ENCODE assay signal across 8 cellular contexts in genomic region chr19:6412111-6412999, GRCh38. TPM values are rescaled to one million over a fixed set of nuclear protein-coding genes. Genes with fewer than 3 reads are reported as not detected.
A peak's percentile ranks its signal among the peaks of the same experiment; 100 is the strongest.
DNase-seq lines count a peak whose midpoint lies in the region; ATAC-seq and TF ChIP-seq lines count a peak whose summit lies in the region.

No MANE protein-coding gene starts in this region.

- peaks cover 23% of the 10 kb centered on the region for H3K36me3 Mint-ChIP-seq in activated CD4-positive, alpha-beta memory T cell treated with anti-CD3 and anti-CD28 coated beads, Interleukin-2, amount 10 ng/mL, durations not matched to agents 7 days and 5 days (ENCODE audit: low read depth)

- no peak overlapping the region for H2AFZ ChIP-seq in DND-41 (ENCODE audit: low read depth, low read length)

- H3K27me3 Mint-ChIP-seq in activated CD4-positive, alpha-beta memory T cell treated with anti-CD3 and anti-CD28 coated beads, Interleukin-2, amount 10 ng/mL, durations not matched to agents 7 days and 5 days: no peaks in the 10 kb centered on the region

- peak; percentile 61 for ATAC-seq in DND-41 (ENCODE audit: insufficient read depth, low read depth)

- no peaks in the 10 kb centered on the region for H3K9me3 Mint-ChIP-seq in activated CD4-positive, alpha-beta memory T cell treated with anti-CD3 and anti-CD28 coated beads, Interleukin-2, amount 10 ng/mL, durations not matched to agents 7 days and 5 days

- POLR2A ChIA-PET in activated CD4-positive, alpha-beta memory T cell treated with anti-CD3 and anti-CD28 coated beads, Interleukin-2, amount 10 ng/mL, durations not matched to agents 7 days and 5 days (lab: Charles Lee): interaction anchor here (1.2 kb wide), 1 partner anchor 12 kb away, joined by 3 read pairs; the partner anchor contains the start of gene KHSRP

- H3K36me3 ChIP-seq in DND-41 (ENCODE audit: insufficient read depth, low read length) (peaks cover 40% of the 10 kb centered on the region), HUES64 (ENCODE audit: insufficient read depth, low read length) (peaks cover 38% of the 10 kb centered on the region)

- DNase-seq in DND-41 (peak; percentile 55), fibroblast of pulmonary artery (ENCODE audit: low read depth) (peak; percentile 21), retinal pigment epithelial cell (ENCODE audit: low read depth) (no peak), NCI-H187 treated with DMSO at 0.1 percent for 48 hours (lab: John Stamatoyannopoulos, UW) (no peak), SW 1271 (lab: John Stamatoyannopoulos, UW) (no peak), midbrain (lab: John Stamatoyannopoulos, UW) (no peak)
- DNase-seq in activated CD4-positive, alpha-beta memory T cell treated with anti-CD3 and anti-CD28 coated beads, Interleukin-2, amount 10 ng/mL, durations not matched to agents 7 days and 5 days: peak; percentile 43

- H3K4me3 ChIP-seq in DND-41 (ENCODE audit: low read depth in 1 of 2, low read length in 2 of 2): no peak overlapping the region
- no peak overlapping the region for H3K4me3 ChIP-seq in HUES64 (ENCODE audit: low read length)
- no peak overlapping the region for H3K4me3 ChIP-seq in fibroblast of pulmonary artery (replicated peaks; ENCODE audit: low read depth, low read length)
- H3K4me3 ChIP-seq in retinal pigment epithelial cell (ENCODE audit: low read length): no peak overlapping the region

- H3K9ac ChIP-seq in DND-41 (ENCODE audit: low read depth, low read length) (no peak overlapping the region), HUES64 (ENCODE audit: low read depth, low read length) (no peak overlapping the region)

- CTCF ChIA-PET in activated CD4-positive, alpha-beta memory T cell treated with anti-CD3 and anti-CD28 coated beads, Interleukin-2, amount 10 ng/mL, durations not matched to agents 7 days and 5 days (lab: Charles Lee): interaction anchor here (0.6 kb wide), 2 partner anchors 306 to 385 kb away, joined by 3 to 4 read pairs; no protein-coding TSS in a partner anchor

- no peak overlapping the region for H3K27ac Mint-ChIP-seq in activated CD4-positive, alpha-beta memory T cell treated with anti-CD3 and anti-CD28 coated beads, Interleukin-2, amount 10 ng/mL, durations not matched to agents 7 days and 5 days

- H3K27me3 ChIP-seq in DND-41 (ENCODE audit: insufficient read depth, low read length, poor library complexity): no peaks in the 10 kb centered on the region
- no peaks in the 10 kb centered on the region for H3K27me3 ChIP-seq in HUES64 (ENCODE audit: insufficient read depth, low read length)

- H3K4me3 Mint-ChIP-seq in activated CD4-positive, alpha-beta memory T cell treated with anti-CD3 and anti-CD28 coated beads, Interleukin-2, amount 10 ng/mL, durations not matched to agents 7 days and 5 days: no peak overlapping the region

- H3K27ac ChIP-seq in DND-41 (ENCODE audit: low read length) (no peak overlapping the region), HUES64 (ENCODE audit: low read depth, low read length) (peak overlapping the region; percentile 63; the same call in 1 of the 2 replicates)

- H3K9me3 ChIP-seq in DND-41 (ENCODE audit: insufficient read depth, low read length, severe bottlenecking): no peaks in the 10 kb centered on the region
- H3K9me3 ChIP-seq in HUES64 (ENCODE audit: insufficient read depth, low read depth, low read length): no peaks in the 10 kb centered on the region

- peaks cover 45% of the 10 kb centered on the region for H4K20me1 ChIP-seq in DND-41 (ENCODE audit: insufficient read depth, low read length)

- no peaks in the 10 kb centered on the region for H3K4me1 Mint-ChIP-seq in activated CD4-positive, alpha-beta memory T cell treated with anti-CD3 and anti-CD28 coated beads, Interleukin-2, amount 10 ng/mL, durations not matched to agents 7 days and 5 days

- H3K4me1 ChIP-seq in DND-41 (ENCODE audit: insufficient read depth, low read length) (no peaks in the 10 kb centered on the region), HUES64 (ENCODE audit: insufficient read depth, low read length) (no peaks in the 10 kb centered on the region)

- 82% methylated on average over 25 of the region's 25 CpGs for WGBS in HUES64

- no peak overlapping the region for H3K4me2 ChIP-seq in DND-41 (ENCODE audit: insufficient read depth, low read length)

- H3K79me2 ChIP-seq in DND-41 (ENCODE audit: insufficient read depth, low read length): peaks cover 2% of the 10 kb centered on the region; the same call in 1 of the 2 replicates

- TF ChIP-seq CTCF in DND-41 (IDR thresholded peaks at IDR 0.05; ENCODE audit: borderline replicate concordance, extremely low read depth, low read length, poor library complexity, severe bottlenecking) (peak; percentile 75), fibroblast of pulmonary artery (IDR thresholded peaks at IDR 0.05; ENCODE audit: low read length, missing control alignments) (peak; percentile 57), retinal pigment epithelial cell (conservative IDR thresholded peaks at IDR 0.05; ENCODE audit: low read depth, low read length) (peak; percentile 85)

RNA-seq across cellular contexts. Expression of gene KHSRP, which starts 12.3 kb away (rescaled TPM):
- 408 TPM for polyA plus RNA-seq in HUES64 (2013, experiment 1 of 2)
- 409 TPM for polyA plus RNA-seq in HUES64 (2013, experiment 2 of 2)
- total RNA-seq in activated CD4-positive, alpha-beta memory T cell treated with anti-CD3 and anti-CD28 coated beads, Interleukin-2, amount 10 ng/mL, durations not matched to agents 7 days and 5 days: 100 to 1,000 TPM; 246 to 250 TPM

RNA-seq across cellular contexts. Expression of gene GTF2F1, which starts 19.4 kb away (rescaled TPM):
- polyA plus RNA-seq in HUES64 (2013, experiment 1 of 2): 46.3 TPM
- 49.1 TPM for polyA plus RNA-seq in HUES64 (2013, experiment 2 of 2)
- total RNA-seq in activated CD4-positive, alpha-beta memory T cell treated with anti-CD3 and anti-CD28 coated beads, Interleukin-2, amount 10 ng/mL, durations not matched to agents 7 days and 5 days: 10 to 100 TPM; 75.5 to 79.8 TPM

RNA-seq across cellular contexts. Expression of gene SLC25A41, which starts 21.2 kb away (rescaled TPM):
- polyA plus RNA-seq in HUES64 (2013, experiment 1 of 2): 0.30 TPM
- polyA plus RNA-seq in HUES64 (2013, experiment 2 of 2): 0.25 TPM
- not detected for total RNA-seq in activated CD4-positive, alpha-beta memory T cell treated with anti-CD3 and anti-CD28 coated beads, Interleukin-2, amount 10 ng/mL, durations not matched to agents 7 days and 5 days

RNA-seq across cellular contexts. Expression of gene PSPN, which starts 36.6 kb away (rescaled TPM):
- 1.1 TPM for polyA plus RNA-seq in HUES64 (2013, experiment 1 of 2)
- 1.0 TPM for polyA plus RNA-seq in HUES64 (2013, experiment 2 of 2)
- 1 to 10 TPM; 2.3 to 2.7 TPM for total RNA-seq in activated CD4-positive, alpha-beta memory T cell treated with anti-CD3 and anti-CD28 coated beads, Interleukin-2, amount 10 ng/mL, durations not matched to agents 7 days and 5 days

RNA-seq across cellular contexts. Expression of gene ALKBH7, which starts 39.8 kb away (rescaled TPM):
- polyA plus RNA-seq in HUES64 (2013, experiment 1 of 2): 45.4 TPM
- 55.2 TPM for polyA plus RNA-seq in HUES64 (2013, experiment 2 of 2)
- total RNA-seq in activated CD4-positive, alpha-beta memory T cell treated with anti-CD3 and anti-CD28 coated beads, Interleukin-2, amount 10 ng/mL, durations not matched to agents 7 days and 5 days: 10 to 100 TPM; 52.0 to 52.5 TPM

Comparison
In these comparisons a context has a peak if more than half of its experiments do, and no peak if none do; other contexts are left out.
1. DNase-seq: peak in DND-41 (single experiment), activated CD4-positive, alpha-beta memory T cell treated with anti-CD3 and anti-CD28 coated beads, Interleukin-2, amount 10 ng/mL, durations not matched to agents 7 days and 5 days (single experiment) and fibroblast of pulmonary artery (single experiment); none in retinal pigment epithelial cell (single experiment), NCI-H187 treated with DMSO at 0.1 percent for 48 hours (single experiment), SW 1271 (0 of 2) and midbrain (single experiment).
2. Peak in every context shown above with its lines, with median percentiles within 50 percentile points of each other: CTCF ChIP-seq.